7 cellular contexts compared by ENCODE assay signal in the genomic region with DNA sequence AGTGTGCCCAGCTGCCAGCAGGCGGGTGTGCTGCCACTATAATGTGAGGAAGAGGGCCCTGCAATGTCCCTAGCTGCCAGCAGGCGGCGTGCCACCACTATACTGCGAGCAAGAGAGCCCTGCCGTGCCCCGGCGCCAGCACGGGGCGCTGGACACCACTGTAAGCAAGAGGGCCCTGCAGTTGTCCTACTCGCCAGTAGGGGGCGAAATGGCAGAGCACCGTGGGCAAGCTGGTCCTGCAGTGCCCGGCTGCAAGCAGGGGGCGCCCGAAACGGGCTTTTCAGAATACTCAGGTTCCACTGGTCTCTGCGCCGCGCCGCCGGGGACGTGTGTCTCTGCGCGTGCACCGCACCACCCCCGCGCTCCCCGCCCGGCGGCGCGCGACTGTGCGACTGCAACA. TPM values are rescaled to one million over a fixed set of nuclear protein-coding genes. Genes with fewer than 3 reads are reported as not detected.
DNase-seq lines count a peak whose midpoint lies in the region; ATAC-seq and TF ChIP-seq lines count a peak whose summit lies in the region.
"Not testable (repeated sequence)": the region's sequence is repeated elsewhere in the genome, so short reads cannot be mapped to it uniquely, and the experiment has no call there.

No MANE protein-coding gene starts in this region.

- CTCF ChIA-PET in PC-9 (lab: Charles Lee): not testable (repeated sequence)

- H3K9ac ChIP-seq in Karpas-422 (ENCODE audit: low read length); trophoblast cell (ENCODE audit: low read length): not testable (repeated sequence)

- 68% methylated on average over 33 of the region's 34 CpGs for WGBS in right cardiac atrium
- no CpG with 5 or more reads among the region's 34 CpGs for WGBS in trophoblast cell (ENCODE audit: extremely low coverage, insufficient coverage, insufficient read length)

- H3K9me3 ChIP-seq in Karpas-422 (ENCODE audit: low read length); PC-9 (ENCODE audit: insufficient read depth, low read depth); right cardiac atrium (ENCODE audit: control insufficient read depth, low read length); trophoblast cell (ENCODE audit: insufficient read depth, low read depth, low read length): not testable (repeated sequence)

- H3K79me1 ChIP-seq in trophoblast cell (ENCODE audit: low read length): not testable (repeated sequence)

- H3K14ac ChIP-seq in trophoblast cell (ENCODE audit: low read length): not testable (repeated sequence)

- not testable (repeated sequence) for H3K9me2 ChIP-seq in Karpas-422 (replicated peaks; ENCODE audit: insufficient read depth, low read length); PC-9 (ENCODE audit: insufficient read depth)

- not testable (repeated sequence) for H3K4me3 ChIP-seq in Karpas-422 (ENCODE audit: low read length); PC-9; right cardiac atrium (ENCODE audit: low read length); trophoblast cell (ENCODE audit: low read depth, low read length)

- H2BK12ac ChIP-seq in trophoblast cell (ENCODE audit: low read length): not testable (repeated sequence)

- peak; percentile 52; the same call in 1 of the 2 replicates for TF ChIP-seq CTCF in PC-9 (conservative IDR thresholded peaks at IDR 0.05)

- not testable (repeated sequence) for H4K91ac ChIP-seq in trophoblast cell (ENCODE audit: low read depth, low read length)

- not testable (repeated sequence) for H3K4me2 ChIP-seq in Karpas-422 (ENCODE audit: low read depth, low read length, poor library complexity, severe bottlenecking); PC-9; trophoblast cell (ENCODE audit: low read length)

- H3K27ac ChIP-seq in Karpas-422 (ENCODE audit: low read length); PC-9; right cardiac atrium (ENCODE audit: low read length); trophoblast cell (ENCODE audit: low read depth, low read length): not testable (repeated sequence)

- intact Hi-C loops in PC-9 (cut with micrococcal nuclease; ENCODE audit: unreplicated experiment); right cardiac atrium (cut with DNase I): not testable (repeated sequence)

- H3K23ac ChIP-seq in trophoblast cell (ENCODE audit: low read length): not testable (repeated sequence)

- H2BK120ac ChIP-seq in trophoblast cell (ENCODE audit: insufficient read depth, low read length, poor library complexity): not testable (repeated sequence)

- H3K27me3 ChIP-seq in Karpas-422 (ENCODE audit: low read length); right cardiac atrium (ENCODE audit: control insufficient read depth, insufficient read depth); trophoblast cell (ENCODE audit: insufficient read depth, low read length): not testable (repeated sequence)
- H3K27me3 ChIP-seq in PC-9 (ENCODE audit: insufficient read depth, low read depth): peaks cover 25% of the 10 kb centered on the region

- not testable (repeated sequence) for H3K36me3 ChIP-seq in Karpas-422 (ENCODE audit: insufficient read depth, low read length); PC-9 (ENCODE audit: low read depth); trophoblast cell (ENCODE audit: control insufficient read depth in 1 of 2, insufficient read depth in 2 of 2, low read length in 2 of 2)

- not testable (repeated sequence) for H3K4me1 ChIP-seq in Karpas-422 (ENCODE audit: low read length); PC-9 (replicated peaks; ENCODE audit: insufficient read depth); right cardiac atrium (ENCODE audit: control insufficient read depth, insufficient read depth, low read length); trophoblast cell (ENCODE audit: control insufficient read depth in 1 of 2, insufficient read depth in 2 of 2, low read length in 2 of 2)

- H2AK5ac ChIP-seq in trophoblast cell (ENCODE audit: low read length): not testable (repeated sequence)

- H3K79me2 ChIP-seq in Karpas-422 (ENCODE audit: low read length); PC-9 (ENCODE audit: low read depth); trophoblast cell (ENCODE audit: control insufficient read depth, insufficient read depth, low read length, poor library complexity): not testable (repeated sequence)

- peak; percentile 83 for DNase-seq in ELF-1 (ENCODE audit: low read depth, low spot score)
- peak; percentile 64 for DNase-seq in Karpas-422
- DNase-seq in PC-9: not testable (repeated sequence)
- peak; percentile 33 to 50 for DNase-seq in activated CD4-positive, alpha-beta T cell treated with anti-CD3 and anti-CD28 coated beads, Interleukin-2, amount 50 U/mL, for 48 hours
- peak; percentile 9 for DNase-seq in central memory CD4-positive, alpha-beta T cell
- peak in 2 of 3 donors; percentile 68 to 90 for DNase-seq in right cardiac atrium
- peak; percentile 95 to 97 for DNase-seq in trophoblast cell

- H4K12ac ChIP-seq in trophoblast cell (ENCODE audit: low read depth, low read length): not testable (repeated sequence)

- not testable (repeated sequence) for H4K8ac ChIP-seq in trophoblast cell (ENCODE audit: low read depth, low read length)

- H3K18ac ChIP-seq in trophoblast cell (ENCODE audit: low read length): not testable (repeated sequence)

- H4K20me1 ChIP-seq in Karpas-422 (ENCODE audit: insufficient read depth, low read depth, low read length); PC-9 (ENCODE audit: insufficient read depth): not testable (repeated sequence)

- not testable (repeated sequence) for ATAC-seq in right cardiac atrium

- not testable (repeated sequence) for H2BK5ac ChIP-seq in trophoblast cell (ENCODE audit: low read depth, low read length, poor library complexity)

- H3K4ac ChIP-seq in trophoblast cell (ENCODE audit: low read depth, low read length): not testable (repeated sequence)

- not testable (repeated sequence) for H3F3A ChIP-seq in PC-9 (ENCODE audit: insufficient read depth, low read depth)

- not testable (repeated sequence) for BruUV-seq in PC-9 (replicated peaks; lab: Mats Ljungman, UMichigan)

- not testable (repeated sequence) for H2AFZ ChIP-seq in Karpas-422 (ENCODE audit: low read length); PC-9; trophoblast cell (ENCODE audit: insufficient read depth, low read length, poor library complexity)

- POLR2A ChIA-PET in PC-9 (lab: Charles Lee; ENCODE audit: unreplicated experiment): not testable (repeated sequence)

RNA-seq across cellular contexts. Expression of gene CHAMP1, which starts 38.5 kb away (rescaled TPM):
- total RNA-seq in Karpas-422 (2014; rRNA removed; shearing (Covaris generic); ENCODE audit: low replicate concordance): 22.5 and 35.2 TPM in 2 replicates
- 15.1 and 16.0 TPM in 2 replicates for total RNA-seq in PC-9 (2021)
- total RNA-seq in right cardiac atrium: 10 to 100 TPM; 10.7 to 12.8 (median 12.6) TPM
- polyA plus RNA-seq in right cardiac atrium: 5.2 TPM
- 21.9 and 22.6 TPM in 2 replicates for polyA plus RNA-seq in trophoblast cell (2013)
